Comparison of ENCODE assay signal across 8 cellular contexts in the genomic region with DNA sequence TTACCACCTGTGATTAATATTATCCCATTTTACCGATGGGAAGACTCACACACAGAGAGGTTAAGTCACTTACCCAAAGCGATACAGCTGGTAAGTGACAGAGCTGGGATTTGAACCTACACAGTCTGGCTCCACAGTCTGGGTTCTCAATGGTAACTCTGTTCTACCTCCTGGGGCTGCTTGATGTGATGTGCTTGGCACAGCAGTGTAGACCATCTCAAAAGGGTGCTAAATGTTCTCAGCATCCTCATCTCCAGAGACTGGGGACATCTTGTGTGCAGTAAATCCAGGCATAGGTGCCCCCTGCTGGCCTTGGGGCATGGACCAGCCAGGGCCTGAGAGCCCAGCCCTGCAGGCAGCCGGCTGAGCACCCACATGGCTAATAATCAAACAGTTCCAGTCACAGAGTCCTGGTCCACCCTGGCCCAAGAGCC. TPM values are rescaled to one million over a fixed set of nuclear protein-coding genes. Genes with fewer than 3 reads are reported as not detected.
DNase-seq lines count a peak whose midpoint lies in the region; ATAC-seq and TF ChIP-seq lines count a peak whose summit lies in the region.

No MANE protein-coding gene starts in this region.

- DNase-seq in activated CD4-positive, alpha-beta T cell treated with anti-CD3 and anti-CD28 coated beads for 36 hours, result peak; percentile 74
- no peak for DNase-seq in activated CD4-positive, alpha-beta T cell treated with anti-CD3 and anti-CD28 coated beads for 1 hour
- DNase-seq in NCI-H1092 (lab: John Stamatoyannopoulos, UW) (peak; percentile 17), fibroblast of villous mesenchyme (ENCODE audit: low read depth) (peak; percentile 55), omental fat pad (ENCODE audit: low spot score) (no peak), germinal center (ENCODE audit: low spot score) (no peak), NCI-H187 (lab: John Stamatoyannopoulos, UW) (no peak)
- DNase-seq in activated CD8-positive, alpha-beta memory T cell treated with anti-CD3 and anti-CD28 coated beads, Interleukin-2, amount 10 ng/mL, durations not matched to agents 7 days and 5 days, result peak; percentile 80

- H3K4me1 Mint-ChIP-seq in activated CD4-positive, alpha-beta T cell treated with anti-CD3 and anti-CD28 coated beads for 36 hours, result no peaks in the 10 kb centered on the region
- H3K4me1 Mint-ChIP-seq in activated CD8-positive, alpha-beta memory T cell treated with anti-CD3 and anti-CD28 coated beads, Interleukin-2, amount 10 ng/mL, durations not matched to agents 7 days and 5 days, result peaks cover 4% of the 10 kb centered on the region

- peak; percentile 80 for ATAC-seq in activated CD4-positive, alpha-beta T cell treated with anti-CD3 and anti-CD28 coated beads for 36 hours
- ATAC-seq in activated CD8-positive, alpha-beta memory T cell treated with anti-CD3 and anti-CD28 coated beads, Interleukin-2, amount 10 ng/mL, durations not matched to agents 7 days and 5 days, result peak; percentile 93
- ATAC-seq in omental fat pad (ENCODE audit: low FRiP score), result peak; percentile 49

- no peak overlapping the region for H3K4me3 ChIP-seq in fibroblast of villous mesenchyme (ENCODE audit: low read depth, low read length)

- intact Hi-C loops in activated CD4-positive, alpha-beta T cell treated with anti-CD3 and anti-CD28 coated beads for 36 hours (cut with DNase I, micrococcal nuclease), result loop anchor here (1.0 to 5.0 kb wide), 5 partner anchors 71 to 144 kb away; no protein-coding TSS in a partner anchor

- no peaks in the 10 kb centered on the region for H3K9me3 Mint-ChIP-seq in activated CD4-positive, alpha-beta T cell treated with anti-CD3 and anti-CD28 coated beads for 36 hours (ENCODE audit: low read depth)
- H3K9me3 Mint-ChIP-seq in activated CD8-positive, alpha-beta memory T cell treated with anti-CD3 and anti-CD28 coated beads, Interleukin-2, amount 10 ng/mL, durations not matched to agents 7 days and 5 days (ENCODE audit: low read depth), result no peaks in the 10 kb centered on the region

- H3K4me3 Mint-ChIP-seq in activated CD4-positive, alpha-beta T cell treated with anti-CD3 and anti-CD28 coated beads for 36 hours, result no peak overlapping the region
- H3K4me3 Mint-ChIP-seq in activated CD8-positive, alpha-beta memory T cell treated with anti-CD3 and anti-CD28 coated beads, Interleukin-2, amount 10 ng/mL, durations not matched to agents 7 days and 5 days, result no peak overlapping the region

- no peaks in the 10 kb centered on the region for H3K36me3 Mint-ChIP-seq in activated CD4-positive, alpha-beta T cell treated with anti-CD3 and anti-CD28 coated beads for 36 hours (ENCODE audit: low read depth)
- H3K36me3 Mint-ChIP-seq in activated CD8-positive, alpha-beta memory T cell treated with anti-CD3 and anti-CD28 coated beads, Interleukin-2, amount 10 ng/mL, durations not matched to agents 7 days and 5 days, result no peaks in the 10 kb centered on the region

- H3K27me3 Mint-ChIP-seq in activated CD4-positive, alpha-beta T cell treated with anti-CD3 and anti-CD28 coated beads for 36 hours, result no peaks in the 10 kb centered on the region
- peaks cover 6% of the 10 kb centered on the region for H3K27me3 Mint-ChIP-seq in activated CD8-positive, alpha-beta memory T cell treated with anti-CD3 and anti-CD28 coated beads, Interleukin-2, amount 10 ng/mL, durations not matched to agents 7 days and 5 days

- TF ChIP-seq CTCF in fibroblast of villous mesenchyme (IDR thresholded peaks at IDR 0.05; ENCODE audit: insufficient read depth, low read depth, low read length) (peak; percentile 70), omental fat pad (IDR thresholded peaks at IDR 0.05) (no peak)

- POLR2A ChIA-PET in activated CD4-positive, alpha-beta T cell treated with anti-CD3 and anti-CD28 coated beads for 36 hours (lab: Charles Lee), result no interaction called here

- no peak overlapping the region for H3K27ac Mint-ChIP-seq in activated CD4-positive, alpha-beta T cell treated with anti-CD3 and anti-CD28 coated beads for 36 hours
- H3K27ac Mint-ChIP-seq in activated CD8-positive, alpha-beta memory T cell treated with anti-CD3 and anti-CD28 coated beads, Interleukin-2, amount 10 ng/mL, durations not matched to agents 7 days and 5 days, result no peak overlapping the region

- CTCF ChIA-PET in activated CD4-positive, alpha-beta T cell treated with anti-CD3 and anti-CD28 coated beads for 36 hours (lab: Charles Lee), result no interaction called here
- CTCF ChIA-PET in activated CD8-positive, alpha-beta memory T cell treated with anti-CD3 and anti-CD28 coated beads, Interleukin-2, amount 10 ng/mL, durations not matched to agents 7 days and 5 days (lab: Charles Lee), result interaction anchor here (0.6 to 4.6 kb wide), 4 partner anchors 28 to 144 kb away, joined by 3 to 17 read pairs (median 4); no protein-coding TSS in a partner anchor

RNA-seq across cellular contexts. Expression of gene KATNB1, which starts 15.4 kb away (rescaled TPM):
- 10 to 100 TPM; 28.1 to 29.3 TPM for total RNA-seq in activated CD4-positive, alpha-beta T cell treated with anti-CD3 and anti-CD28 coated beads for 36 hours
- total RNA-seq in activated CD8-positive, alpha-beta memory T cell treated with anti-CD3 and anti-CD28 coated beads, Interleukin-2, amount 10 ng/mL, durations not matched to agents 7 days and 5 days, result 10 to 100 TPM; 41.6 to 43.9 TPM
- total RNA-seq in fibroblast of villous mesenchyme (23.3 and 23.5 TPM in 2 replicates), omental fat pad (10 to 100 TPM in 3 of 4 donors, 1 to 10 TPM in 1; 8.7 to 23.5 (median 14.1) TPM)

RNA-seq across cellular contexts. Expression of gene DRC7, which starts 25.6 kb away (rescaled TPM):
- under 1 TPM in 1 of 2 experiments, not detected in 1; 0.05 TPM for total RNA-seq in activated CD4-positive, alpha-beta T cell treated with anti-CD3 and anti-CD28 coated beads for 36 hours
- not detected for total RNA-seq in activated CD8-positive, alpha-beta memory T cell treated with anti-CD3 and anti-CD28 coated beads, Interleukin-2, amount 10 ng/mL, durations not matched to agents 7 days and 5 days
- total RNA-seq in fibroblast of villous mesenchyme (not detected in 2 replicates), omental fat pad (under 1 TPM in 1 of 4 donors, not detected in 3; 0.65 TPM)

RNA-seq across cellular contexts. Expression of gene ADGRG3, which starts 52.1 kb away (rescaled TPM):
- not detected for total RNA-seq in activated CD4-positive, alpha-beta T cell treated with anti-CD3 and anti-CD28 coated beads for 36 hours
- total RNA-seq in activated CD8-positive, alpha-beta memory T cell treated with anti-CD3 and anti-CD28 coated beads, Interleukin-2, amount 10 ng/mL, durations not matched to agents 7 days and 5 days, result not detected
- not detected in 2 replicates for total RNA-seq in fibroblast of villous mesenchyme
- 10 to 100 TPM in 1 of 4 donors, 1 to 10 TPM in 3; 2.3 to 17.7 (median 4.4) TPM for total RNA-seq in omental fat pad

Comparison
In these comparisons a context has a peak if more than half of its experiments do, and no peak if none do; other contexts are left out.
1. DNase-seq: peak in activated CD4-positive, alpha-beta T cell treated with anti-CD3 and anti-CD28 coated beads for 36 hours (single experiment), NCI-H1092 (single experiment), activated CD8-positive, alpha-beta memory T cell treated with anti-CD3 and anti-CD28 coated beads, Interleukin-2, amount 10 ng/mL, durations not matched to agents 7 days and 5 days (single experiment) and fibroblast of villous mesenchyme (single experiment); none in activated CD4-positive, alpha-beta T cell treated with anti-CD3 and anti-CD28 coated beads for 1 hour (single experiment), omental fat pad (single experiment), germinal center (single experiment) and NCI-H187 (0 of 2).
2. Peak in every context shown above with its lines, with median percentiles within 50 percentile points of each other: ATAC-seq.